Comparison of ENCODE assay signal across 8 cellular contexts in the genomic region with DNA sequence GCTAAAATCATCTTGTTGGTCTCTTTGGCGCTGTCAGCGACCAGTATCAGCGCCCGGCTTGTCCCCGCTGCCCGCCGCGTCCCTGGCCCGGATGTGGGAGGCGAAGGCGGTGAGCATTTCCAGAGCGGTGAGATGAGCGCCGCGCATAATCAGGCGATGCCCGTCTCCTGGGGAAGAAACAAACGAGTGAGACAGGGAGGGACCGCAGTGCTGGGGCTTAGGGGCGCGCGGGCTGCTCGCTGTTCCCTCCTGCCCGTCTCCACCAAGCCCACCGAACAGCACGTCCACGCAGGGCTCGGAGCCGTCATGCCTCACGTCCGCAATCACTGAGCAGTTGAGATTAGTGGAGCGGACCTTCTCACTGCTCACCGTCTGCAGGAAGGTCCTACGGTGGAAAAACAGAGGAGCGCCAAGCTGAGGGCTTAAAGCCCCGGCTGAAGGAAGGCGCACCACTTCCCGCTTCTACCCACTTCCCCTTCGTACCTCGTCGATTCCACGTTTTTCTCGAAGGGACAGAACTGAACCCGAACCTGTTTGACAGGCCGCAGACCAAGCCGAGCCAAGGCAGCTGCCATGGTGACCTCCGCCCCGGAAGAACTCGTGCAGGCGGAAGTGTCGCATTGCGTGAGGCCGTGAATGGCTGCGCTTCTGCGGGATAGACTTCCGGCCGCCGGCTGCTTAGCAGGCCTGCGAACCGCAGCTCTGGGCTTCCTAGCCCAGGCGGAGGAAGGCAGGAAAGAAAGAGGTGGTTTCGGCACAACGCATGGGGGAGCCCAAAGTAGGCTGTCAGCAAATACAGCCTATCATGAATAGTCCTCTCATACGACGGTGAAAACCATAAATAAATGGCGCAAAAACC. TPM values are rescaled to one million over a fixed set of nuclear protein-coding genes. Genes with fewer than 3 reads are reported as not detected.
DNase-seq lines count a peak whose midpoint lies in the region; ATAC-seq and TF ChIP-seq lines count a peak whose summit lies in the region.

TSS of gene MRPL53 (minus strand) at position 595 of the 859 bp plus-strand sequence. CDS start at position 575, 20 bp downstream.

- H2BK5ac ChIP-seq in trophoblast cell (ENCODE audit: low read depth, low read length, poor library complexity) = peak within 1 kb of the TSS; percentile 37

- H3K27ac ChIP-seq in cardiac muscle cell (peak within 1 kb of the TSS; percentile 84), trophoblast cell (ENCODE audit: low read depth, low read length) (peak within 1 kb of the TSS; percentile 78), tibial nerve (peak within 1 kb of the TSS; percentile 68 to 89 (median 82))

- H3K4ac ChIP-seq in trophoblast cell (ENCODE audit: low read depth, low read length) = peak within 1 kb of the TSS; percentile 54

- peak within 1 kb of the TSS; percentile 85 for H4K12ac ChIP-seq in trophoblast cell (ENCODE audit: low read depth, low read length)

- H2AFZ ChIP-seq in trophoblast cell (ENCODE audit: insufficient read depth, low read length, poor library complexity) = peak within 1 kb of the TSS; percentile 74

- H3K27me3 Mint-ChIP-seq in activated naive CD8-positive, alpha-beta T cell treated with anti-CD3 and anti-CD28 coated beads, Interleukin-2, amount 50 U/mL, for 24 hours = no peaks in the 10 kb centered on the region

- peaks cover 4% of the 10 kb centered on the region for H3K36me3 ChIP-seq in cardiac muscle cell
- H3K36me3 ChIP-seq in trophoblast cell (ENCODE audit: control insufficient read depth in 1 of 2, insufficient read depth in 2 of 2, low read length in 2 of 2) = peaks cover 13 to 15% of the 10 kb centered on the region in 2 experiments
- H3K36me3 ChIP-seq in tibial nerve = peaks cover 0 to 33% (median 0%) of the 10 kb centered on the region in 3 donors

- peak within 1 kb of the TSS; percentile 85 for H3K14ac ChIP-seq in trophoblast cell (ENCODE audit: low read length)

- peak; percentile 84 for DNase-seq in NCI-H128 (lab: John Stamatoyannopoulos, UW; ENCODE audit: unreplicated experiment)
- DNase-seq in T follicular helper cell (ENCODE audit: low read depth) = peak; percentile 96
- peak; percentile 96 for DNase-seq in activated naive CD8-positive, alpha-beta T cell treated with anti-CD3 and anti-CD28 coated beads, Interleukin-2, amount 50 U/mL, for 24 hours
- peak; percentile 95 to 97 for DNase-seq in cardiac muscle cell (ENCODE audit: low read depth in 1 of 2, low spot score in 1 of 2)
- peak; percentile 94 to 98 for DNase-seq in trophoblast cell
- DNase-seq in tibial nerve (ENCODE audit: low spot score in 2 of 2) = peak; percentile 93 to 97

- H3K9ac ChIP-seq in trophoblast cell (ENCODE audit: low read length) = peak within 1 kb of the TSS; percentile 83

- TF ChIP-seq EP300 in tibial nerve (IDR thresholded peaks at IDR 0.05) = peak; percentile 38 to 98

- peak within 1 kb of the TSS; percentile 76 for H3K18ac ChIP-seq in trophoblast cell (ENCODE audit: low read length)

- H3K4me1 ChIP-seq in cardiac muscle cell (ENCODE audit: low read depth) (peaks cover 12% of the 10 kb centered on the region), trophoblast cell (ENCODE audit: control insufficient read depth in 1 of 2, insufficient read depth in 2 of 2, low read length in 2 of 2) (peaks cover 5 to 7% of the 10 kb centered on the region in 2 experiments), tibial nerve (peaks cover 0 to 27% (median 15%) of the 10 kb centered on the region in 4 donors)

- TF ChIP-seq CTCF in cardiac muscle cell (IDR thresholded peaks at IDR 0.05; ENCODE audit: low read depth, low read length) (no peak), tibial nerve (IDR thresholded peaks at IDR 0.05) (no peak)

- peaks cover 3% of the 10 kb centered on the region for H3K79me2 ChIP-seq in trophoblast cell (ENCODE audit: control insufficient read depth, insufficient read depth, low read length, poor library complexity)

- no peak within 1 kb of the TSS for H2BK12ac ChIP-seq in trophoblast cell (ENCODE audit: low read length)

- H3K27me3 ChIP-seq in cardiac muscle cell = no peaks in the 10 kb centered on the region
- no peaks in the 10 kb centered on the region for H3K27me3 ChIP-seq in trophoblast cell (ENCODE audit: insufficient read depth, low read length)
- no peaks in the 10 kb centered on the region for H3K27me3 ChIP-seq in tibial nerve

- H2BK120ac ChIP-seq in trophoblast cell (ENCODE audit: insufficient read depth, low read length, poor library complexity) = no peak within 1 kb of the TSS

- peaks cover 12% of the 10 kb centered on the region for H3K36me3 Mint-ChIP-seq in activated naive CD8-positive, alpha-beta T cell treated with anti-CD3 and anti-CD28 coated beads, Interleukin-2, amount 50 U/mL, for 24 hours (ENCODE audit: low read depth)

- peak within 1 kb of the TSS; percentile 66 for H2AK5ac ChIP-seq in trophoblast cell (ENCODE audit: low read length)

- peaks cover 9% of the 10 kb centered on the region for H3K79me1 ChIP-seq in trophoblast cell (ENCODE audit: low read length)

- H3K4me3 ChIP-seq in cardiac muscle cell = peak within 1 kb of the TSS; percentile 40
- peak within 1 kb of the TSS; percentile 90 for H3K4me3 ChIP-seq in trophoblast cell (ENCODE audit: low read depth, low read length)
- peak within 1 kb of the TSS; percentile 51 to 67 (median 60) for H3K4me3 ChIP-seq in tibial nerve

- peak within 1 kb of the TSS; percentile 98 for H3K4me3 Mint-ChIP-seq in activated naive CD8-positive, alpha-beta T cell treated with anti-CD3 and anti-CD28 coated beads, Interleukin-2, amount 50 U/mL, for 24 hours

- peak within 1 kb of the TSS; percentile 90 for H4K8ac ChIP-seq in trophoblast cell (ENCODE audit: low read depth, low read length)

- no CpG with 5 or more reads among the region's 66 CpGs for WGBS in trophoblast cell (ENCODE audit: extremely low coverage, insufficient coverage, insufficient read length)
- 0% methylated on average over 58 to 65 of the region's 66 CpGs for WGBS in tibial nerve, 2 donors

- H3K9me3 ChIP-seq in cardiac muscle cell (ENCODE audit: low read depth) (no peaks in the 10 kb centered on the region), trophoblast cell (ENCODE audit: insufficient read depth, low read depth, low read length) (peaks cover 1% of the 10 kb centered on the region), tibial nerve (no peaks in the 10 kb centered on the region)

- no peaks in the 10 kb centered on the region for H3K9me3 Mint-ChIP-seq in activated naive CD8-positive, alpha-beta T cell treated with anti-CD3 and anti-CD28 coated beads, Interleukin-2, amount 50 U/mL, for 24 hours

- H3K27ac Mint-ChIP-seq in activated naive CD8-positive, alpha-beta T cell treated with anti-CD3 and anti-CD28 coated beads, Interleukin-2, amount 50 U/mL, for 24 hours = peak within 1 kb of the TSS; percentile 97

- TF ChIP-seq POLR2A in GM10847 (IDR thresholded peaks at IDR 0.05; ENCODE audit: extremely low read depth, insufficient read length) (peak; percentile 94), tibial nerve (IDR thresholded peaks at IDR 0.05) (peak; percentile 57 to 79)

- H4K91ac ChIP-seq in trophoblast cell (ENCODE audit: low read depth, low read length) = peak within 1 kb of the TSS; percentile 82

- H3K4me1 Mint-ChIP-seq in activated naive CD8-positive, alpha-beta T cell treated with anti-CD3 and anti-CD28 coated beads, Interleukin-2, amount 50 U/mL, for 24 hours = peaks cover 27% of the 10 kb centered on the region

- H3K4me2 ChIP-seq in trophoblast cell (ENCODE audit: low read length) = peak within 1 kb of the TSS; percentile 67

- H3K23ac ChIP-seq in trophoblast cell (ENCODE audit: low read length) = peak within 1 kb of the TSS; percentile 0

- peak; percentile 92 for ATAC-seq in HG02610 (IDR thresholded peaks at IDR 0.05; ENCODE audit: unreplicated experiment)
- peak; percentile 95 for ATAC-seq in activated naive CD8-positive, alpha-beta T cell treated with anti-CD3 and anti-CD28 coated beads, Interleukin-2, amount 50 U/mL, for 24 hours

RNA-seq across cellular contexts. Expression of gene MRPL53, which starts in this region (rescaled TPM):
- total RNA-seq in cardiac muscle cell (50.8 and 50.9 TPM in 2 replicates), tibial nerve (10 to 100 TPM; 15.9 to 86.1 (median 34.4) TPM)
- 132 and 140 TPM in 2 replicates for polyA plus RNA-seq in cardiac muscle cell
- polyA plus RNA-seq in trophoblast cell (2013) = 90.8 and 96.6 TPM in 2 replicates

Comparison
In these comparisons a context has a peak if more than half of its experiments do, and no peak if none do; other contexts are left out.
1. Peak in every context shown above with its lines: DNase-seq, ATAC-seq, H3K4me3 ChIP-seq and H3K27ac ChIP-seq.
2. H3K4me3 ChIP-seq: peak in every context shown above with its lines; median percentile 90 in trophoblast cell; 60 in tibial nerve; 40 in cardiac muscle cell.